In the genomic region with DNA sequence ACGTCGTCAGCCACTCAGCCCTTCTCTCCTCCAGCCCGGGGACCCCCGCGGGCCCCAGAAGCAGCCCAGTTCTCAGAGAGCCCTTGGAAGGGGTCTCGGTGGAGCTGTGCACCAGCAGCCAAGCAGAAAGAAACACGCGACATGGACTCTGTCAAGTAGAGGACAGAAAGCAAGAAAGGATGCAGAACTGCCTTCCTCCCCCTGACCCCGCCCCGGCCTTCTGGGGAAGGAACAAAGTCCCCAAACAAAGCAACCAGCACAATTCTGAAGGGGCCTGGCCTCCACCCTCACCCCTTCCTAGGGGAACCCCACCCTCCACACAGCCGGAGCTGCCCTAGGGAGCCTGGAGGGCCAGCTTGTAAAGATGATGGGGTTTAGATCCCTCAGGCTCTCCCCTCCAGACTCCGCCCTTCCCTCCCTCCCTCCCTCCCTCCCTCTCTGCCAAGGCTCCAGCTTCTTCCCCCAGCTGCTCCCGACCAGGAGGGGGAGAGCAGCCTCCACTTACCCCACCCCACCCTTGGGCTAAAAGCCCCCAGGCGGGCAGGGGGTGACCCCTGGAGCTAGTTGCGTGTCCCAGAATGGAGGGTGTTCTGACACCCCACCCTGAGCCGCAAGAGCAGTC, we compare ENCODE assay signal across 1 cellular context.
TF ChIP-seq lines count a peak whose summit lies in the region.

No MANE protein-coding gene starts in this region.

TF ChIP-seq in K562, 482 proteins besides CTCF, POLR2A, EP300 and RAD21:
- TF ChIP-seq CBX1 (IDR thresholded peaks at IDR 0.05; ENCODE audit: low read depth) (no peak), ZBTB7A (IDR thresholded peaks at IDR 0.05; ENCODE audit: borderline replicate concordance, control insufficient read depth, low read depth, low read length) (no peak), FOXP1 (CRISPR knock-in tag; IDR thresholded peaks at IDR 0.05) (no peak), POLR3A (IDR thresholded peaks at IDR 0.05; ENCODE audit: borderline replicate concordance, extremely low read depth, insufficient read depth, insufficient read length) (no peak), SMARCA4 (IDR thresholded peaks at IDR 0.05) (no peak), BCL6 (CRISPR knock-in tag; IDR thresholded peaks at IDR 0.05) (no peak)
- TF ChIP-seq, protein P1, sequence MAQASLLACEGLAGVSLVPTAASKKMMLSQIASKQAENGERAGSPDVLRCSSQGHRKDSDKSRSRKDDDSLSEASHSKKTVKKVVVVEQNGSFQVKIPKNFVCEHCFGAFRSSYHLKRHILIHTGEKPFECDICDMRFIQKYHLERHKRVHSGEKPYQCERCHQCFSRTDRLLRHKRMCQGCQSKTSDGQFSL (CRISPR knock-in tag; IDR thresholded peaks at IDR 0.05) = no peak
- TF ChIP-seq, protein P1 (tag; IDR thresholded peaks at IDR 0.05) = no peak
- TF ChIP-seq, protein P2, sequence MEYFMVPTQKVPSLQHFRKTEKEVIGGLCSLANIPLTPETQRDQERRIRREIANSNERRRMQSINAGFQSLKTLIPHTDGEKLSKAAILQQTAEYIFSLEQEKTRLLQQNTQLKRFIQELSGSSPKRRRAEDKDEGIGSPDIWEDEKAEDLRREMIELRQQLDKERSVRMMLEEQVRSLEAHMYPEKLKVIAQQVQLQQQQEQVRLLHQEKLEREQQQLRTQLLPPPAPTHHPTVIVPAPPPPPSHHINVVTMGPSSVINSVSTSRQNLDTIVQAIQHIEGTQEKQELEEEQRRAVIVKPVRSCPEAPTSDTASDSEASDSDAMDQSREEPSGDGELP (CRISPR knock-in tag; IDR thresholded peaks at IDR 0.05; ENCODE audit: borderline replicate concordance) = peak; percentile 49; the same call in 1 of the 2 replicates
